ENCODE assay signal across 8 cellular contexts in genomic region chr18:56563568-56563967, GRCh38.
A peak's percentile ranks its signal among the peaks of the same experiment; 100 is the strongest.
DNase-seq lines count a peak whose midpoint lies in the region; ATAC-seq, FAIRE-seq and TF ChIP-seq lines count a peak whose summit lies in the region.

No MANE protein-coding gene starts in this region.

- H3K4me2 ChIP-seq in H1 (ENCODE audit: insufficient read depth in 1 of 2, low read depth in 2 of 2, low read length in 2 of 2), result no peak overlapping the region; a peak in 1 of 4 replicates

- H3K4ac ChIP-seq in H1 (replicated peaks; ENCODE audit: insufficient read length, low read depth, low read length), result no peak overlapping the region

- no peaks in the 10 kb centered on the region for H3K79me2 ChIP-seq in H1 (ENCODE audit: control insufficient read depth in 1 of 2, insufficient read depth in 2 of 2, low read length in 2 of 2)

- no peaks in the 10 kb centered on the region for H3K23me2 ChIP-seq in H1 (ENCODE audit: low read depth, low read length)

- H2BK20ac ChIP-seq in H1 (ENCODE audit: low read length), result no peak overlapping the region; the same call in 1 of the 2 replicates

- no peak overlapping the region; the same call in 1 of the 2 replicates for H2BK15ac ChIP-seq in H1 (ENCODE audit: low read length)

- H3K23ac ChIP-seq in H1 (ENCODE audit: insufficient read length), result no peak overlapping the region

- H3K27me3 ChIP-seq in H1 (replicated peaks in 1 of 4; ENCODE audit: control insufficient read depth in 3 of 4, extremely low read depth in 1 of 4, insufficient read depth in 3 of 4, low read length in 3 of 4) (no peaks in the 10 kb centered on the region), uterus (no peaks in the 10 kb centered on the region)

- DNase-seq in natural killer cell treated with Interleukin-12 subunit alpha and Interleukin-12 subunit beta and Interleukin-15 and Interleukin-18, amount 100 ng/mL, for 72 hours (ENCODE audit: low spot score), result no peak
- DNase-seq in natural killer cell (no peak), NCI-H2107 treated with DMSO at 0.1 percent for 48 hours (lab: John Stamatoyannopoulos, UW; ENCODE audit: unreplicated experiment) (peak; percentile 83), H1 (ENCODE audit: low read depth in 1 of 2, low spot score in 2 of 2) (peak; percentile 69 to 79), uterus (no peak)
- DNase-seq in activated CD8-positive, alpha-beta memory T cell treated with anti-CD3 and anti-CD28 coated beads, Interleukin-2, amount 50 U/mL, for 4 hours, result no peak
- no peak for DNase-seq in activated naive CD4-positive, alpha-beta T cell treated with Interleukin-2 at 50 U/mL for 16 hours

- no peaks in the 10 kb centered on the region for H3K9me3 Mint-ChIP-seq in natural killer cell treated with Interleukin-12 subunit alpha and Interleukin-12 subunit beta and Interleukin-15 and Interleukin-18, amount 100 ng/mL, for 72 hours
- no peaks in the 10 kb centered on the region for H3K9me3 Mint-ChIP-seq in natural killer cell

- no peak overlapping the region for H2BK120ac ChIP-seq in H1 (replicated peaks; ENCODE audit: low read depth, low read length)

- H3K9me3 ChIP-seq in H1 (ENCODE audit: insufficient read depth in 2 of 2, low read depth in 1 of 2, low read length in 1 of 2) (no peaks in the 10 kb centered on the region), uterus (no peaks in the 10 kb centered on the region)

- 46% methylated on average over 7 of the region's 7 CpGs; no CpG with 5 or more reads in 1 of the 2 experiments for WGBS in H1 (ENCODE audit: extremely low coverage in 1 of 2, insufficient coverage in 1 of 2, insufficient read length in 1 of 2, insufficient replicate concordance in 2 of 2, low coverage in 1 of 2, low lambda C conversion rate in 2 of 2, missing lambda C conversion rate in 1 of 2), 2 experiments

- TF ChIP-seq RAD21 in H1 (IDR thresholded peaks at IDR 0.05 in 1 of 2, conservative IDR thresholded peaks at IDR 0.05 in 1 of 2; ENCODE audit: low read depth in 2 of 2, low read length in 2 of 2), result peak; percentile 80 to 81

- no peaks in the 10 kb centered on the region; a peak in 3 of 7 replicates for H3K4me1 ChIP-seq in H1 (replicated peaks in 1 of 4; ENCODE audit: control insufficient read depth in 3 of 4, insufficient read depth in 4 of 4, low read length in 3 of 4)
- H3K4me1 ChIP-seq in uterus, result no peaks in the 10 kb centered on the region

- no peak overlapping the region for H4K5ac ChIP-seq in H1 (ENCODE audit: insufficient read length, low read depth, low read length)

- no peak overlapping the region for H2BK5ac ChIP-seq in H1 (ENCODE audit: low read depth, low read length)

- TF ChIP-seq EP300 in H1 (IDR thresholded peaks at IDR 0.05; ENCODE audit: borderline replicate concordance in 1 of 2, low read depth in 2 of 2, low read length in 2 of 2), result no peak

- H3K36me3 ChIP-seq in H1 (ENCODE audit: control insufficient read depth in 2 of 4, insufficient read depth in 4 of 4, low read length in 3 of 4), result no peaks in the 10 kb centered on the region
- no peaks in the 10 kb centered on the region for H3K36me3 ChIP-seq in uterus

- H3K27ac Mint-ChIP-seq in natural killer cell treated with Interleukin-12 subunit alpha and Interleukin-12 subunit beta and Interleukin-15 and Interleukin-18, amount 100 ng/mL, for 72 hours, result no peak overlapping the region
- no peak overlapping the region for H3K27ac Mint-ChIP-seq in natural killer cell

- no peaks in the 10 kb centered on the region for H3K4me1 Mint-ChIP-seq in natural killer cell treated with Interleukin-12 subunit alpha and Interleukin-12 subunit beta and Interleukin-15 and Interleukin-18, amount 100 ng/mL, for 72 hours (ENCODE audit: low read depth in 2 of 2)
- no peaks in the 10 kb centered on the region for H3K4me1 Mint-ChIP-seq in natural killer cell

- peak overlapping the region; percentile 89; the same call in 1 of the 2 replicates for H2AFZ ChIP-seq in H1 (ENCODE audit: low read length)

- H3K4me3 Mint-ChIP-seq in natural killer cell treated with Interleukin-12 subunit alpha and Interleukin-12 subunit beta and Interleukin-15 and Interleukin-18, amount 100 ng/mL, for 72 hours, result no peak overlapping the region
- H3K4me3 Mint-ChIP-seq in natural killer cell, result no peak overlapping the region

- H3K9ac ChIP-seq in H1 (replicated peaks in 1 of 4; ENCODE audit: extremely low read depth in 1 of 4, low read depth in 3 of 4, low read length in 3 of 4), result no peak overlapping the region

- H3K79me1 ChIP-seq in H1 (ENCODE audit: low read depth, low read length), result no peaks in the 10 kb centered on the region

- no peak overlapping the region for H3K14ac ChIP-seq in H1 (ENCODE audit: insufficient read length)

- H4K8ac ChIP-seq in H1 (ENCODE audit: extremely low read depth, insufficient read depth, low read length), result no peak overlapping the region

- no peak overlapping the region for H3K56ac ChIP-seq in H1 (replicated peaks; ENCODE audit: insufficient read length, low read depth, low read length)

- peak; percentile 52 to 55 for ATAC-seq in natural killer cell treated with Interleukin-12 subunit alpha and Interleukin-12 subunit beta and Interleukin-15 and Interleukin-18, amount 100 ng/mL, for 72 hours
- ATAC-seq in natural killer cell (no peak), HG03045 (IDR thresholded peaks at IDR 0.05; ENCODE audit: unreplicated experiment) (no peak)

- no peak overlapping the region for H3K18ac ChIP-seq in H1 (ENCODE audit: extremely low read depth, low read length)

- POLR2A ChIA-PET in H1 (lab: Charles Lee; ENCODE audit: partially characterized antibody), result no interaction called here

- H3K27ac ChIP-seq in H1 (ENCODE audit: low read depth, low read length) (no peak overlapping the region), uterus (peak overlapping the region; percentile 31 to 49)

- H4K91ac ChIP-seq in H1 (replicated peaks; ENCODE audit: insufficient read length, low read length), result peak overlapping the region; percentile 29

- CTCF ChIA-PET in H1 (lab: Charles Lee; ENCODE audit: partially characterized antibody), result interaction anchor here (0.6 to 4.2 kb wide), 9 partner anchors 9 to 565 kb away, joined by 3 to 22 read pairs (median 3); no protein-coding TSS in a partner anchor

- H3K36me3 Mint-ChIP-seq in natural killer cell treated with Interleukin-12 subunit alpha and Interleukin-12 subunit beta and Interleukin-15 and Interleukin-18, amount 100 ng/mL, for 72 hours, result no peaks in the 10 kb centered on the region
- H3K36me3 Mint-ChIP-seq in natural killer cell, result no peaks in the 10 kb centered on the region

- no peak for TF ChIP-seq POLR2A in H1 (IDR thresholded peaks at IDR 0.05; ENCODE audit: control extremely low read depth in 1 of 2, low read depth in 2 of 2, low read length in 2 of 2)
- TF ChIP-seq POLR2A in uterus (IDR thresholded peaks at IDR 0.05), result no peak

- H3K27me3 Mint-ChIP-seq in natural killer cell treated with Interleukin-12 subunit alpha and Interleukin-12 subunit beta and Interleukin-15 and Interleukin-18, amount 100 ng/mL, for 72 hours, result peaks cover 0 to 11% of the 10 kb centered on the region in 2 donors
- peaks cover 5 to 13% of the 10 kb centered on the region in 2 donors for H3K27me3 Mint-ChIP-seq in natural killer cell (ENCODE audit: low read depth in 2 of 2)

- intact Hi-C loops in natural killer cell (cut with micrococcal nuclease), result no loop called here
- intact Hi-C loops in uterus (cut with DNase I; ENCODE audit: low total_unique reads), result no loop called here

- peak overlapping the region; percentile 2; the same call in 1 of the 2 replicates for H2BK12ac ChIP-seq in H1 (ENCODE audit: low read depth, low read length)

- H4K20me1 ChIP-seq in H1 (replicated peaks in 1 of 2; ENCODE audit: control insufficient read depth in 1 of 2, insufficient read depth in 2 of 2, low read length in 2 of 2), result no peaks in the 10 kb centered on the region

- H3K4me3 ChIP-seq in H1 (ENCODE audit: extremely low read depth in 1 of 4, insufficient read depth in 2 of 4, low read depth in 3 of 4, low read length in 4 of 4), result no peak overlapping the region
- H3K4me3 ChIP-seq in uterus, result no peak overlapping the region

- FAIRE-seq in H1 (lab: Jason Lieb, UNC), result peak; percentile 85

- TF ChIP-seq CTCF in natural killer cell (IDR thresholded peaks at IDR 0.05) (no peak), H1 (IDR thresholded peaks at IDR 0.05; ENCODE audit: control extremely low read depth in 1 of 3, insufficient read depth in 1 of 3, low read depth in 1 of 3, low read length in 3 of 3) (peak; percentile 92 to 99 (median 94)), uterus (IDR thresholded peaks at IDR 0.05) (no peak)

- no peak overlapping the region for H2AK5ac ChIP-seq in H1 (ENCODE audit: low read depth, low read length)

TF ChIP-seq in H1, 55 proteins besides CTCF, POLR2A, EP300 and RAD21:
- TF ChIP-seq CREB1 (IDR thresholded peaks at IDR 0.05) (0 out of 2 replicates have a peak, but pooled peaks have one; percentile 21), JUND (IDR thresholded peaks at IDR 0.05; ENCODE audit: low read length) (0 out of 2 replicates have a peak, but pooled peaks have one; percentile 7), TEAD4 (IDR thresholded peaks at IDR 0.05; ENCODE audit: low read depth, low read length) (no peak), MAX (IDR thresholded peaks at IDR 0.05) (peak; percentile 96), SUZ12 (IDR thresholded peaks at IDR 0.05; ENCODE audit: low read length) (no peak), CEBPB (IDR thresholded peaks at IDR 0.05; ENCODE audit: low read depth, low read length) (no peak), HDAC2 (IDR thresholded peaks at IDR 0.05; ENCODE audit: borderline replicate concordance in 1 of 2, low read depth in 2 of 2, low read length in 2 of 2) (peak; percentile 67 to 89; a peak in 2 of 4 replicates), FOSL1 (IDR thresholded peaks at IDR 0.05; ENCODE audit: insufficient read depth, low read depth, low read length) (no peak), YY1 (IDR thresholded peaks at IDR 0.05; ENCODE audit: low read depth, low read length) (peak; percentile 53; the same call in 1 of the 2 replicates), KDM1A (IDR thresholded peaks at IDR 0.05; ENCODE audit: borderline replicate concordance, low read length) (peak; percentile 91; the same call in 1 of the 2 replicates), HDAC6 (IDR thresholded peaks at IDR 0.05; ENCODE audit: low read depth, low read length) (no peak), CBX5 (IDR thresholded peaks at IDR 0.05; ENCODE audit: low read depth, low read length) (no peak), SIX5 (IDR thresholded peaks at IDR 0.05; ENCODE audit: low read depth, low read length) (peak; percentile 36), ASH2L (IDR thresholded peaks at IDR 0.05; ENCODE audit: low read length) (peak; percentile 37)
- TF ChIP-seq, protein P1, sequence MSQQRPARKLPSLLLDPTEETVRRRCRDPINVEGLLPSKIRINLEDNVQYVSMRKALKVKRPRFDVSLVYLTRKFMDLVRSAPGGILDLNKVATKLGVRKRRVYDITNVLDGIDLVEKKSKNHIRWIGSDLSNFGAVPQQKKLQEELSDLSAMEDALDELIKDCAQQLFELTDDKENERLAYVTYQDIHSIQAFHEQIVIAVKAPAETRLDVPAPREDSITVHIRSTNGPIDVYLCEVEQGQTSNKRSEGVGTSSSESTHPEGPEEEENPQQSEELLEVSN (IDR thresholded peaks at IDR 0.05), result peak; percentile 68

Comparison
In these comparisons a context has a peak if more than half of its experiments do, and no peak if none do; other contexts are left out.
1. ATAC-seq: peak in natural killer cell treated with Interleukin-12 subunit alpha and Interleukin-12 subunit beta and Interleukin-15 and Interleukin-18, amount 100 ng/mL, for 72 hours (2 of 2); none in natural killer cell (0 of 3) and HG03045 (single experiment).
2. DNase-seq: peak in NCI-H2107 treated with DMSO at 0.1 percent for 48 hours (single experiment) and H1 (2 of 2); none in natural killer cell treated with Interleukin-12 subunit alpha and Interleukin-12 subunit beta and Interleukin-15 and Interleukin-18, amount 100 ng/mL, for 72 hours (single experiment), natural killer cell (single experiment), uterus (0 of 2), activated CD8-positive, alpha-beta memory T cell treated with anti-CD3 and anti-CD28 coated beads, Interleukin-2, amount 50 U/mL, for 4 hours (single experiment) and activated naive CD4-positive, alpha-beta T cell treated with Interleukin-2 at 50 U/mL for 16 hours (single experiment).
3. CTCF ChIP-seq: peak in H1 (3 of 3); none in natural killer cell (single experiment) and uterus (0 of 4).